Comparison of ENCODE assay signal across 8 cellular contexts in genomic region chr6:147285087-147285855, GRCh38.
DNase-seq lines count a peak whose midpoint lies in the region; ATAC-seq, FAIRE-seq and TF ChIP-seq lines count a peak whose summit lies in the region.

No MANE protein-coding gene starts in this region.

- H3K27me3 Mint-ChIP-seq in neural progenitor cell (ENCODE audit: insufficient read depth, low read depth) = no peaks in the 10 kb centered on the region

- DNase-seq in BE2C (no peak), GM18507 (ENCODE audit: extremely low spot score, insufficient read length, low read depth) (peak; percentile 2), RWPE1 (ENCODE audit: low spot score) (peak; percentile 16), epithelial cell of proximal tubule (ENCODE audit: low read depth) (no peak), neural progenitor cell (ENCODE audit: low spot score) (peak; percentile 31), NCI-H128 (lab: John Stamatoyannopoulos, UW; ENCODE audit: unreplicated experiment) (no peak)
- DNase-seq in stimulated activated CD4-positive, alpha-beta T cell treated with anti-CD3 and anti-CD28 coated beads, Interleukin-4, amount 100 ng/mL, for 4 hours = no peak

- no peak overlapping the region for H2AFZ ChIP-seq in neural progenitor cell (replicated peaks)

- H3F3A ChIP-seq in neural progenitor cell (ENCODE audit: low read depth) = no peaks in the 10 kb centered on the region

- H3K4me3 Mint-ChIP-seq in neural progenitor cell = no peak overlapping the region

- H3K9ac ChIP-seq in neural progenitor cell = no peak overlapping the region

- TF ChIP-seq CTCF in BE2C (IDR thresholded peaks at IDR 0.05; ENCODE audit: low read depth, low read length) = peak; percentile 52
- peak; percentile 31; the same call in 1 of the 2 replicates for TF ChIP-seq CTCF in RWPE1 (conservative IDR thresholded peaks at IDR 0.05; ENCODE audit: low read depth)
- peak; percentile 53 for TF ChIP-seq CTCF in epithelial cell of proximal tubule (conservative IDR thresholded peaks at IDR 0.05; ENCODE audit: low read depth, low read length)
- TF ChIP-seq CTCF in neural progenitor cell (IDR thresholded peaks at IDR 0.05) = peak; percentile 58

- H3K9me3 Mint-ChIP-seq in neural progenitor cell = no peaks in the 10 kb centered on the region

- H3K27ac Mint-ChIP-seq in neural progenitor cell = no peak overlapping the region

- no peaks in the 10 kb centered on the region for H4K20me1 ChIP-seq in neural progenitor cell (ENCODE audit: low read depth)

- ATAC-seq in HG03432 (IDR thresholded peaks at IDR 0.05; ENCODE audit: unreplicated experiment) = peak; percentile 81

- no peaks in the 10 kb centered on the region for H3K79me2 ChIP-seq in neural progenitor cell (ENCODE audit: low read depth)

- FAIRE-seq in GM18507 (lab: Jason Lieb, UNC) = peak; percentile 66

- H3K36me3 Mint-ChIP-seq in neural progenitor cell = peaks cover 3% of the 10 kb centered on the region

- H3K4me3 ChIP-seq in BE2C (ENCODE audit: low read depth, low read length) = no peak overlapping the region
- H3K4me3 ChIP-seq in epithelial cell of proximal tubule (ENCODE audit: low read depth, low read length) = no peak overlapping the region
- no peak overlapping the region for H3K4me3 ChIP-seq in neural progenitor cell

- H3K4me1 ChIP-seq in BE2C (peaks cover 8% of the 10 kb centered on the region; the same call in 1 of the 2 replicates), neural progenitor cell (no peaks in the 10 kb centered on the region)

- POLR2A ChIA-PET in RWPE1 (lab: Yijun Ruan, JAX; ENCODE audit: low non-redundant PET) = no interaction called here

- H3K4me2 ChIP-seq in neural progenitor cell = no peak overlapping the region

- H3K27ac ChIP-seq in RWPE1 (no peak overlapping the region), neural progenitor cell (no peak overlapping the region)

- H3K27me3 ChIP-seq in BE2C (no peaks in the 10 kb centered on the region), neural progenitor cell (no peaks in the 10 kb centered on the region)

- H3K9me3 ChIP-seq in BE2C (no peaks in the 10 kb centered on the region), neural progenitor cell (ENCODE audit: low read depth) (no peaks in the 10 kb centered on the region)

- peaks cover 47% of the 10 kb centered on the region for H3K36me3 ChIP-seq in BE2C
- H3K36me3 ChIP-seq in neural progenitor cell = no peaks in the 10 kb centered on the region

- CTCF ChIA-PET in RWPE1 (lab: Yijun Ruan, JAX) = interaction anchor here (0.7 kb wide), 1 partner anchor 36 kb away, joined by 3 read pairs; no protein-coding TSS in a partner anchor

- no peaks in the 10 kb centered on the region for H3K4me1 Mint-ChIP-seq in neural progenitor cell

Comparison
In these comparisons a context has a peak if more than half of its experiments do, and no peak if none do; other contexts are left out.
1. DNase-seq: peak in GM18507 (single experiment), RWPE1 (single experiment) and neural progenitor cell (single experiment); none in BE2C (single experiment), epithelial cell of proximal tubule (single experiment), NCI-H128 (single experiment) and stimulated activated CD4-positive, alpha-beta T cell treated with anti-CD3 and anti-CD28 coated beads, Interleukin-4, amount 100 ng/mL, for 4 hours (0 of 2).
2. Peak in every context shown above with its lines, with median percentiles within 50 percentile points of each other: CTCF ChIP-seq.